In the genomic region with DNA sequence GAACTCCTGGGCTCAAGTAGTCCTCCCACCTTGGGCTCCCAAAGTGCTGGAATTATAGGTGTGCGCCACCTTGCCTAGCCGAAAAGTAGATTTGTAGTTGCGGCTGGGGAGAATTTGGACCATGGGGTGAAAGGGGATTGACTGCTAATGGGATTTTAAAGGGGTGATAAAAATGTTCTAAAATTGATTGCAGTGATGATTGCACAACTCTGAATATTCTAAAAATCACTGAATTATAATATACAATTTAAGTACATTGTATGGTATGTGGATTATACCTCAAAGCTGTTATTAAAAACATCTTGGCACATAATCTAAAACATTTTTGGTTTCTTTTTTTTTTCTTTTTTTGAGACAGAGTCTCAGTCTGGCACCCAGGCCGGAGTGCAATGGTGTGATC, we compare ENCODE assay signal across 12 cellular contexts. TPM values are rescaled to one million over a fixed set of nuclear protein-coding genes. Genes with fewer than 3 reads are reported as not detected.
DNase-seq lines count a peak whose midpoint lies in the region; ATAC-seq and TF ChIP-seq lines count a peak whose summit lies in the region.
"Had no signal": no experiment of that assay in that cellular context is flagged by ENCODE, and none has a peak within 500 bp of the region (broad histone marks: within the 10 kb centered on the region; RNA-seq: fewer than 3 reads in every experiment).

No MANE protein-coding gene starts in this region.

- H3K4me3 Mint-ChIP-seq in CD14-positive monocyte (no peak overlapping the region), GM23338 (no peak overlapping the region), MCF 10A (ENCODE audit: unreplicated experiment) (no peak overlapping the region)

- DNase-seq in CD14-positive monocyte (ENCODE audit: low spot score) (no peak), GM23338 (ENCODE audit: low spot score) (no peak), MCF 10A (ENCODE audit: unreplicated experiment) (no peak)
- DNase-seq: KBM-7; NCI-H1436; NCI-H2029; NCI-H2171 treated with DMSO at 0.1 percent for 48 hours; NCI-H446 treated with DMSO at 0.1 percent for 48 hours; NK-92 treated with Interleukin-12 subunit alpha and Interleukin-12 subunit beta, amount 100 ng/mL, for 24 hours; SJCRH30 had no signal

- H3K9me3 ChIP-seq in OCI-LY1 (ENCODE audit: low read length): no peaks in the 10 kb centered on the region
- H3K9me3 ChIP-seq: BLaER1, SJCRH30 had no signal

- intact Hi-C loops in CD14-positive monocyte (cut with micrococcal nuclease) (no loop called here), MCF 10A (cut with micrococcal nuclease) (no loop called here)

- H3K36me3 Mint-ChIP-seq in CD14-positive monocyte (peaks cover 0 to 2% of the 10 kb centered on the region in 2 donors), GM23338 (ENCODE audit: low read depth) (peaks cover 6% of the 10 kb centered on the region; the same call in 2 of the 3 replicates), MCF 10A (ENCODE audit: insufficient read depth, unreplicated experiment) (peaks cover 6% of the 10 kb centered on the region)

- no peak overlapping the region for H3K4me3 ChIP-seq in OCI-LY1 (ENCODE audit: low read depth, low read length, poor library complexity, severe bottlenecking)
- H3K4me3 ChIP-seq in GM23338: no peak overlapping the region
- H3K4me3 ChIP-seq: BLaER1, SJCRH30 had no signal

- H3K4me2 ChIP-seq in OCI-LY1 (ENCODE audit: low read length): peak overlapping the region; percentile 26; the same call in 1 of the 2 replicates
- no peak overlapping the region for H3K4me2 ChIP-seq in GM23338

- POLR2A ChIA-PET in MCF 10A (lab: Yijun Ruan, JAX): interaction anchor here (1.4 to 4.5 kb wide), 4 partner anchors 32 to 55 kb away, joined by 5 to 20 read pairs (median 6); a partner anchor contains a TSS

- CTCF ChIA-PET in MCF 10A (lab: Yijun Ruan, JAX): interaction anchor here (0.8 to 7.1 kb wide), 2 partner anchors 33 to 43 kb away, joined by 4 to 65 read pairs; no protein-coding TSS in a partner anchor

- no peaks in the 10 kb centered on the region for H3K9me2 ChIP-seq in OCI-LY1 (ENCODE audit: low read depth, low read length)
- no peaks in the 10 kb centered on the region for H3K9me2 ChIP-seq in GM23338 (ENCODE audit: insufficient read depth)

- no peak for ATAC-seq in GM23338

- H3K27ac Mint-ChIP-seq in CD14-positive monocyte (peak overlapping the region in 4 of 7 donors; percentile 60 to 74 (median 62)), GM23338 (no peak overlapping the region), MCF 10A (ENCODE audit: low read depth, unreplicated experiment) (no peak overlapping the region)

- H3K79me2 ChIP-seq in OCI-LY1 (ENCODE audit: insufficient read depth, low read length) (peaks cover 93% of the 10 kb centered on the region), GM23338 (replicated peaks; ENCODE audit: insufficient read depth) (peaks cover 88% of the 10 kb centered on the region)

- H3K4me1 Mint-ChIP-seq in CD14-positive monocyte: peaks cover 47% of the 10 kb centered on the region
- H3K4me1 Mint-ChIP-seq in GM23338: peaks cover 24% of the 10 kb centered on the region
- H3K4me1 Mint-ChIP-seq in MCF 10A (ENCODE audit: insufficient read depth, unreplicated experiment): peaks cover 26% of the 10 kb centered on the region

- no peak overlapping the region for H3K27ac ChIP-seq in OCI-LY1 (ENCODE audit: low read depth, low read length, poor library complexity, severe bottlenecking)
- no peak overlapping the region for H3K27ac ChIP-seq in GM23338 (ENCODE audit: low read depth)
- H3K27ac ChIP-seq: BLaER1, SJCRH30 had no signal

- H3K27me3 Mint-ChIP-seq in CD14-positive monocyte (ENCODE audit: low read depth in 3 of 3): no peaks in the 10 kb centered on the region
- H3K27me3 Mint-ChIP-seq in GM23338 (ENCODE audit: insufficient read depth, low read depth, poor library complexity): peaks cover 8% of the 10 kb centered on the region
- H3K27me3 Mint-ChIP-seq in MCF 10A (ENCODE audit: insufficient read depth, unreplicated experiment): no peaks in the 10 kb centered on the region

- H3K36me3 ChIP-seq in OCI-LY1 (ENCODE audit: insufficient read depth, low read length) (peaks cover 7% of the 10 kb centered on the region; the same call in 1 of the 2 replicates), GM23338 (ENCODE audit: insufficient read depth) (no peaks in the 10 kb centered on the region)

- H3K9me3 Mint-ChIP-seq in CD14-positive monocyte (peaks cover 0 to 3% (median 0%) of the 10 kb centered on the region in 7 donors), GM23338 (no peaks in the 10 kb centered on the region; the same call in 2 of the 3 replicates), MCF 10A (ENCODE audit: unreplicated experiment) (no peaks in the 10 kb centered on the region)

- BruUV-seq in MCF 10A (replicated peaks; lab: Mats Ljungman, UMichigan): no TSS peak

- no peaks in the 10 kb centered on the region for H3F3A ChIP-seq in OCI-LY1 (ENCODE audit: insufficient read depth, low read length)
- H3F3A ChIP-seq in GM23338 (replicated peaks; ENCODE audit: low read depth): no peaks in the 10 kb centered on the region; the same call in 1 of the 2 replicates

- H4K20me1 ChIP-seq in OCI-LY1 (ENCODE audit: insufficient read depth, low read length) (no peaks in the 10 kb centered on the region), GM23338 (replicated peaks; ENCODE audit: insufficient read depth) (peaks cover 60% of the 10 kb centered on the region)

- peaks cover 72% of the 10 kb centered on the region for H3K4me1 ChIP-seq in OCI-LY1 (ENCODE audit: insufficient read depth, low read length, severe bottlenecking)
- peaks cover 21% of the 10 kb centered on the region for H3K4me1 ChIP-seq in GM23338 (ENCODE audit: insufficient read depth)

- no peak for TF ChIP-seq CTCF in CD14-positive monocyte (IDR thresholded peaks at IDR 0.05)
- TF ChIP-seq CTCF in OCI-LY1 (IDR thresholded peaks at IDR 0.05; ENCODE audit: low read length): no peak
- TF ChIP-seq CTCF in GM23338 (conservative IDR thresholded peaks at IDR 0.05; ENCODE audit: low read depth in 2 of 2): no peak
- no peak for TF ChIP-seq CTCF in MCF 10A (IDR thresholded peaks at IDR 0.05; ENCODE audit: unreplicated experiment)

- H2AFZ ChIP-seq in OCI-LY1 (ENCODE audit: low read length) (no peak overlapping the region), GM23338 (no peak overlapping the region)

- no peak overlapping the region for H3K9ac ChIP-seq in OCI-LY1 (ENCODE audit: low read length)
- H3K9ac ChIP-seq: BLaER1 had no signal

- no peaks in the 10 kb centered on the region for H3K27me3 ChIP-seq in OCI-LY1 (ENCODE audit: insufficient read depth, low read length)
- H3K27me3 ChIP-seq in GM23338 (ENCODE audit: insufficient read depth): no peaks in the 10 kb centered on the region
- H3K27me3 ChIP-seq: BLaER1, SJCRH30 had no signal

RNA-seq across cellular contexts. Expression of a gene that starts 3.9 kb away (rescaled TPM):
- polyA plus RNA-seq in CD14-positive monocyte (1 to 10 TPM; 1.6 to 2.0 TPM), GM23338 (2016; fragmentation: Nextera tagmentation; extraction: Ambion mirVana) (148 and 150 TPM in 2 replicates)
- total RNA-seq in GM23338 (2014; rRNA removed; shearing (Covaris generic)): 93.1 and 102 TPM in 2 replicates
- total RNA-seq in MCF 10A (2022): 83.1 and 125 TPM in 2 replicates

RNA-seq across cellular contexts. Expression of a gene that starts 31.9 kb away (rescaled TPM):
- polyA plus RNA-seq in CD14-positive monocyte: 1 to 10 TPM; 4.0 to 4.8 TPM
- 8.8 and 9.2 TPM in 2 replicates for total RNA-seq in GM23338 (2014; rRNA removed; shearing (Covaris generic))
- polyA plus RNA-seq in GM23338 (2016; fragmentation: Nextera tagmentation; extraction: Ambion mirVana): 15.2 and 19.1 TPM in 2 replicates
- total RNA-seq in MCF 10A (2022): 11.7 and 12.6 TPM in 2 replicates

RNA-seq across cellular contexts. Expression of a gene that starts 35.8 kb away (rescaled TPM):
- polyA plus RNA-seq in CD14-positive monocyte (1 to 10 TPM; 1.2 to 1.5 TPM), GM23338 (2016; fragmentation: Nextera tagmentation; extraction: Ambion mirVana) (10.8 and 14.3 TPM in 2 replicates)
- total RNA-seq in GM23338 (2014; rRNA removed; shearing (Covaris generic)): 16.4 and 17.1 TPM in 2 replicates
- total RNA-seq in MCF 10A (2022): 21.5 and 29.0 TPM in 2 replicates

RNA-seq across cellular contexts. Expression of a gene that starts 55.4 kb away (rescaled TPM):
- polyA plus RNA-seq in CD14-positive monocyte (10 to 100 TPM; 30.4 to 42.6 TPM), GM23338 (2016; fragmentation: Nextera tagmentation; extraction: Ambion mirVana) (35.9 and 40.2 TPM in 2 replicates)
- total RNA-seq in GM23338 (2014; rRNA removed; shearing (Covaris generic)): 86.8 and 87.5 TPM in 2 replicates
- 61.7 and 63.1 TPM in 2 replicates for total RNA-seq in MCF 10A (2022)

RNA-seq across cellular contexts. Expression of a gene that starts 58.1 kb away (rescaled TPM):
- polyA plus RNA-seq in CD14-positive monocyte (10 to 100 TPM; 14.8 to 19.7 TPM), GM23338 (2016; fragmentation: Nextera tagmentation; extraction: Ambion mirVana) (16.0 and 17.4 TPM in 2 replicates)
- total RNA-seq in GM23338 (2014; rRNA removed; shearing (Covaris generic)): 9.1 and 19.0 TPM in 2 replicates
- total RNA-seq in MCF 10A (2022): 23.6 and 25.5 TPM in 2 replicates

Comparison
In these comparisons a context has a peak if more than half of its experiments do, and no peak if none do; other contexts are left out.
1. H3K27ac Mint-ChIP-seq: peak in CD14-positive monocyte (4 of 7); none in GM23338 (single experiment) and MCF 10A (single experiment).